In the genomic region with DNA sequence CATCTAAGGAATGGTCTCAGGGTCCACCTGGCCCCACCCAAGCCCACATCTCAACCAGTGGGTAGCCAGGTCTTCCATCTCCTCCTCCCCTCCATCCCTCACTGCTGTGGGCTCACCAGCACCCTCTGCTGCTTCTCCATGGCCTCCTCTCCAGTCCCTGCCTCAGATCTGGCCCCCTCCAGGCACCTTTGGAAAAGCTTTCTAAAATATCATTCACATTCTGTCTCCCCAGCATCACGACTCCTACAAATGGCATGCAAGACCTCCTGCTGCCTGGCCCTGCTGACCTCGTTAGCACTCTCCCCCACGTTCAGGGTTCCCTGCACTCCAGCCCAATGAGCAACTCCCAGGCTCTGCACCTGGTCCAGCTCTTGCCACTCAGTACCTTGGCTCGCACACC, we compare ENCODE assay signal across 19 cellular contexts. TPM values are rescaled to one million over a fixed set of nuclear protein-coding genes. Genes with fewer than 3 reads are reported as not detected.
DNase-seq lines count a peak whose midpoint lies in the region; ATAC-seq, FAIRE-seq and TF ChIP-seq lines count a peak whose summit lies in the region.
"Had no signal": no experiment of that assay in that cellular context is flagged by ENCODE, and none has a peak within 500 bp of the region (broad histone marks: within the 10 kb centered on the region; RNA-seq: fewer than 3 reads in every experiment).

No MANE protein-coding gene starts in this region.

- intact Hi-C loops in K562 (cut with micrococcal nuclease): no loop called here

- in situ Hi-C loops in K562 (cut with MboI): no loop called here

- H3K27ac ChIP-seq in K562 (ENCODE audit: extremely low read depth, low read depth, low read length): no peak overlapping the region
- H3K27ac ChIP-seq: esophagus squamous epithelium, skin epidermis had no signal

- WGBS in K562 (ENCODE audit: insufficient coverage, low coverage, missing lambda C conversion rate): 0% methylated on average over 3 of the region's 4 CpGs

- H3K9me1 ChIP-seq in K562 (ENCODE audit: control insufficient read depth, insufficient read depth, low read length): no peaks in the 10 kb centered on the region

- TF ChIP-seq EP300 in K562 (IDR thresholded peaks at IDR 0.05; ENCODE audit: low read length): no peak

- TF ChIP-seq POLR2A in K562 (conservative IDR thresholded peaks at IDR 0.05): no peak

- POLR2A ChIA-PET in K562 (lab: Yijun Ruan, JAX): no interaction called here

- H3K4me1 Mint-ChIP-seq in effector memory CD8-positive, alpha-beta T cell (ENCODE audit: low read depth in 2 of 2): no peaks in the 10 kb centered on the region

- peaks cover 44 to 61% of the 10 kb centered on the region in 2 donors for H3K27me3 Mint-ChIP-seq in effector memory CD8-positive, alpha-beta T cell

- no peak overlapping the region for H3K4me2 ChIP-seq in K562 (ENCODE audit: insufficient read depth, low read length)

- 0 out of 6 replicates have a peak, but pooled peaks of 2 of the 3 experiments have one; percentile 4 to 9 for TF ChIP-seq CTCF in K562 (IDR thresholded peaks at IDR 0.05 in 2 of 3, conservative IDR thresholded peaks at IDR 0.05 in 1 of 3; ENCODE audit: insufficient read depth in 2 of 3, low read depth in 1 of 3, low read length in 3 of 3)

- no peaks in the 10 kb centered on the region for H3K36me3 Mint-ChIP-seq in effector memory CD8-positive, alpha-beta T cell (ENCODE audit: insufficient read depth)

- H3K27me3 ChIP-seq in K562 (ENCODE audit: control insufficient read depth in 2 of 2, insufficient read depth in 2 of 2, low read length in 2 of 2): no peaks in the 10 kb centered on the region; a peak in 1 of 5 replicates
- H3K27me3 ChIP-seq: esophagus squamous epithelium had no signal

- peak; percentile 40 for DNase-seq in Daoy (ENCODE audit: low read depth)
- peak; percentile 51 for DNase-seq in HT1080 (ENCODE audit: low read depth)
- no peak for DNase-seq in K562 (ENCODE audit: extremely low read depth in 1 of 4, low spot score in 3 of 4)
- peak; percentile 16 for DNase-seq in kidney glomerular epithelial cell (lab: John Stamatoyannopoulos, UW)
- DNase-seq in effector memory CD8-positive, alpha-beta T cell: no peak
- no peak for DNase-seq in NAMALWA (ENCODE audit: low spot score)
- DNase-seq in activated CD4-positive, alpha-beta T cell treated with anti-CD3 and anti-CD28 coated beads, Interleukin-2, amount 50 U/mL, for 1 hour: no peak
- DNase-seq in RKO (ENCODE audit: low spot score): no peak
- DNase-seq: activated T-cell treated with anti-CD3 and anti-CD28 coated beads, Interleukin-2, amount 50 U/mL, for 4 hours; AML-193; esophagus squamous epithelium; HFFc6; Kasumi-1; NCI-H187; SHP77; T1000 had no signal

- no peaks in the 10 kb centered on the region for H3K9me3 Mint-ChIP-seq in effector memory CD8-positive, alpha-beta T cell
- H3K9me3 Mint-ChIP-seq: activated T-cell treated with anti-CD3 and anti-CD28 coated beads, Interleukin-2, amount 50 U/mL, for 4 hours had no signal

- no peaks in the 10 kb centered on the region for H3K79me2 ChIP-seq in K562 (ENCODE audit: control insufficient read depth, insufficient read depth, low read length)

- no peaks in the 10 kb centered on the region for H4K20me1 ChIP-seq in K562 (replicated peaks; ENCODE audit: control insufficient read depth, insufficient read depth, low read length)

- H3K36me3 ChIP-seq in K562 (ENCODE audit: control insufficient read depth, insufficient read depth, low read length): no peaks in the 10 kb centered on the region
- H3K36me3 ChIP-seq: esophagus squamous epithelium had no signal

- no peak for ATAC-seq in K562
- no peak for ATAC-seq in effector memory CD8-positive, alpha-beta T cell (replicated peaks)
- ATAC-seq: activated T-cell treated with anti-CD3 and anti-CD28 coated beads, Interleukin-2, amount 50 U/mL, for 4 hours had no signal

- no peak overlapping the region for H3K9ac ChIP-seq in K562 (ENCODE audit: insufficient read depth in 1 of 2, low read depth in 2 of 2, low read length in 2 of 2)

- FAIRE-seq in K562 (lab: Jason Lieb, UNC): no peak

- CTCF ChIA-PET in K562 (lab: Yijun Ruan, JAX; ENCODE audit: low intra/inter-chr PET ratio): no interaction called here

- no peak for TF ChIP-seq RAD21 in K562 (CRISPR knock-in tag; conservative IDR thresholded peaks at IDR 0.05 in 1 of 2, IDR thresholded peaks at IDR 0.05 in 1 of 2)

- no peak overlapping the region for H3K4me3 Mint-ChIP-seq in effector memory CD8-positive, alpha-beta T cell
- H3K4me3 Mint-ChIP-seq: activated T-cell treated with anti-CD3 and anti-CD28 coated beads, Interleukin-2, amount 50 U/mL, for 4 hours; HFFc6 had no signal

- H3K4me3 ChIP-seq in K562: no peak overlapping the region
- H3K4me3 ChIP-seq: coronary artery, esophagus squamous epithelium, skin epidermis had no signal

- no TSS peak for BruUV-seq in K562 (replicated peaks; lab: Mats Ljungman, UMichigan)

- no peaks in the 10 kb centered on the region for H3K9me3 ChIP-seq in K562 (replicated peaks; ENCODE audit: control insufficient read depth, insufficient read depth, low read depth, low read length)
- H3K9me3 ChIP-seq: esophagus squamous epithelium had no signal

- no peaks in the 10 kb centered on the region for H3K4me1 ChIP-seq in K562 (replicated peaks in 1 of 2; ENCODE audit: control insufficient read depth in 2 of 2, insufficient read depth in 2 of 2, low read length in 2 of 2)

- no peak overlapping the region for H3K27ac Mint-ChIP-seq in effector memory CD8-positive, alpha-beta T cell
- H3K27ac Mint-ChIP-seq: HFFc6 had no signal

- H2AFZ ChIP-seq in K562 (ENCODE audit: low read depth, low read length): no peak overlapping the region

RNA-seq across cellular contexts. Expression of gene GLP2R, which starts 13.7 kb away (rescaled TPM):
- 0.63 and 0.91 TPM in 2 replicates for total RNA-seq in Daoy (2014; rRNA removed; shearing (Covaris generic))
- total RNA-seq in HT1080 (2014; rRNA removed; shearing (Covaris generic)): 0.63 and 0.90 TPM in 2 replicates
- 0.17 and 0.20 TPM in 2 replicates for polyA plus RNA-seq in HT1080 (2015; cell fraction: cytosol; rRNA removed)
- 0.05 and 0.25 TPM in 2 replicates for polyA plus RNA-seq in HT1080 (2015; cell fraction: nucleus; rRNA removed)
- not detected in 2 replicates for total RNA-seq in K562 (2011; cell fraction: chromatin; rRNA removed; ENCODE audit: low replicate concordance)
- not detected in 2 replicates for total RNA-seq in K562 (2011; cell fraction: nucleolus; rRNA removed)
- total RNA-seq in K562 (2011; cell fraction: nucleoplasm; rRNA removed): not detected in 2 replicates
- total RNA-seq in K562 (2014; rRNA removed): not detected in 2 replicates
- total RNA-seq in K562 (2014; rRNA removed; fragmentation: Illumina TruSeq; extraction: Trizol): not detected in 2 replicates
- not detected in 2 replicates for total RNA-seq in K562 (2015; rRNA removed; fragmentation: Illumina TruSeq; extraction: Trizol)
- total RNA-seq in K562 (2021): not detected in 2 replicates
- not detected in 2 replicates for polyA plus RNA-seq in K562 (2011; rRNA removed)
- not detected in 2 replicates for polyA plus RNA-seq in K562 (2011; cell fraction: cytosol; rRNA removed)
- polyA plus RNA-seq in K562 (2011; cell fraction: nucleus; rRNA removed): not detected in 2 replicates
- polyA plus RNA-seq in K562 (2012): not detected in 2 replicates
- polyA plus RNA-seq in K562 (2014; fragmentation: Illumina TruSeq; extraction: Trizol): not detected in 2 replicates
- polyA plus RNA-seq in K562 (2014; fragmentation: Nextera tagmentation; extraction: Ambion mirVana): not detected
- not detected in 2 replicates for polyA plus RNA-seq in K562 (2014; rRNA removed)
- polyA minus RNA-seq in K562 (2011; rRNA and poly(A)+ RNA removed): not detected in 2 replicates
- 0.46 and 1.9 TPM in 2 replicates for polyA minus RNA-seq in K562 (2011; cell fraction: cytosol; rRNA and poly(A)+ RNA removed)
- polyA minus RNA-seq in K562 (2011; cell fraction: nucleus; rRNA and poly(A)+ RNA removed): 0.13 TPM in 1 of 2 replicates, not detected in the other
- total RNA-seq: activated T-cell treated with anti-CD3 and anti-CD28 coated beads, Interleukin-2, amount 50 U/mL, for 4 hours; HFFc6 had no signal

RNA-seq across cellular contexts. Expression of gene GSG1L2, which starts 17.6 kb away (rescaled TPM):
- total RNA-seq in Daoy (2014; rRNA removed; shearing (Covaris generic)): not detected in 2 replicates
- total RNA-seq in HT1080 (2014; rRNA removed; shearing (Covaris generic)): not detected in 2 replicates
- polyA plus RNA-seq in HT1080 (2015; cell fraction: cytosol; rRNA removed): not detected in 2 replicates
- polyA plus RNA-seq in HT1080 (2015; cell fraction: nucleus; rRNA removed): not detected in 2 replicates
- total RNA-seq in K562 (2011; cell fraction: chromatin; rRNA removed; ENCODE audit: low replicate concordance): not detected in 2 replicates
- not detected in 2 replicates for total RNA-seq in K562 (2011; cell fraction: nucleolus; rRNA removed)
- not detected in 2 replicates for total RNA-seq in K562 (2011; cell fraction: nucleoplasm; rRNA removed)
- not detected in 2 replicates for total RNA-seq in K562 (2014; rRNA removed)
- not detected in 2 replicates for total RNA-seq in K562 (2014; rRNA removed; fragmentation: Illumina TruSeq; extraction: Trizol)
- not detected in 2 replicates for total RNA-seq in K562 (2015; rRNA removed; fragmentation: Illumina TruSeq; extraction: Trizol)
- total RNA-seq in K562 (2021): not detected in 2 replicates
- polyA plus RNA-seq in K562 (2011; rRNA removed): not detected in 2 replicates
- not detected in 2 replicates for polyA plus RNA-seq in K562 (2011; cell fraction: cytosol; rRNA removed)
- polyA plus RNA-seq in K562 (2011; cell fraction: nucleus; rRNA removed): not detected in 2 replicates
- not detected in 2 replicates for polyA plus RNA-seq in K562 (2012)
- polyA plus RNA-seq in K562 (2014; fragmentation: Illumina TruSeq; extraction: Trizol): not detected in 2 replicates
- polyA plus RNA-seq in K562 (2014; fragmentation: Nextera tagmentation; extraction: Ambion mirVana): not detected
- polyA plus RNA-seq in K562 (2014; rRNA removed): not detected in 2 replicates
- not detected in 2 replicates for polyA minus RNA-seq in K562 (2011; rRNA and poly(A)+ RNA removed)
- not detected in 2 replicates for polyA minus RNA-seq in K562 (2011; cell fraction: cytosol; rRNA and poly(A)+ RNA removed)
- not detected in 2 replicates for polyA minus RNA-seq in K562 (2011; cell fraction: nucleus; rRNA and poly(A)+ RNA removed)
- total RNA-seq: activated T-cell treated with anti-CD3 and anti-CD28 coated beads, Interleukin-2, amount 50 U/mL, for 4 hours; esophagus squamous epithelium; HFFc6; lung microvascular endothelial cell had no signal

RNA-seq across cellular contexts. Expression of gene DHRS7C, which starts 48.0 kb away (rescaled TPM):
- total RNA-seq in Daoy (2014; rRNA removed; shearing (Covaris generic)): not detected in 2 replicates
- total RNA-seq in HT1080 (2014; rRNA removed; shearing (Covaris generic)): not detected in 2 replicates
- polyA plus RNA-seq in HT1080 (2015; cell fraction: cytosol; rRNA removed): not detected in 2 replicates
- not detected in 2 replicates for polyA plus RNA-seq in HT1080 (2015; cell fraction: nucleus; rRNA removed)
- not detected in 2 replicates for total RNA-seq in K562 (2011; cell fraction: chromatin; rRNA removed; ENCODE audit: low replicate concordance)
- total RNA-seq in K562 (2011; cell fraction: nucleolus; rRNA removed): not detected in 2 replicates
- not detected in 2 replicates for total RNA-seq in K562 (2011; cell fraction: nucleoplasm; rRNA removed)
- not detected in 2 replicates for total RNA-seq in K562 (2014; rRNA removed)
- total RNA-seq in K562 (2014; rRNA removed; fragmentation: Illumina TruSeq; extraction: Trizol): not detected in 2 replicates
- total RNA-seq in K562 (2015; rRNA removed; fragmentation: Illumina TruSeq; extraction: Trizol): not detected in 2 replicates
- not detected in 2 replicates for total RNA-seq in K562 (2021)
- polyA plus RNA-seq in K562 (2011; rRNA removed): not detected in 2 replicates
- not detected in 2 replicates for polyA plus RNA-seq in K562 (2011; cell fraction: cytosol; rRNA removed)
- polyA plus RNA-seq in K562 (2011; cell fraction: nucleus; rRNA removed): not detected in 2 replicates
- not detected in 2 replicates for polyA plus RNA-seq in K562 (2012)
- not detected in 2 replicates for polyA plus RNA-seq in K562 (2014; fragmentation: Illumina TruSeq; extraction: Trizol)
- polyA plus RNA-seq in K562 (2014; fragmentation: Nextera tagmentation; extraction: Ambion mirVana): not detected
- polyA plus RNA-seq in K562 (2014; rRNA removed): not detected in 2 replicates
- not detected in 2 replicates for polyA minus RNA-seq in K562 (2011; rRNA and poly(A)+ RNA removed)
- not detected in 2 replicates for polyA minus RNA-seq in K562 (2011; cell fraction: cytosol; rRNA and poly(A)+ RNA removed)
- not detected in 2 replicates for polyA minus RNA-seq in K562 (2011; cell fraction: nucleus; rRNA and poly(A)+ RNA removed)
- total RNA-seq: activated T-cell treated with anti-CD3 and anti-CD28 coated beads, Interleukin-2, amount 50 U/mL, for 4 hours; esophagus squamous epithelium; HFFc6; lung microvascular endothelial cell had no signal

Comparison
In these comparisons a context has a peak if more than half of its experiments do, and no peak if none do; other contexts are left out.
1. DNase-seq: peak in Daoy (single experiment), HT1080 (single experiment) and kidney glomerular epithelial cell (single experiment); none in K562 (0 of 4), effector memory CD8-positive, alpha-beta T cell (0 of 3), NAMALWA (single experiment), activated CD4-positive, alpha-beta T cell treated with anti-CD3 and anti-CD28 coated beads, Interleukin-2, amount 50 U/mL, for 1 hour (single experiment) and RKO (single experiment).